8 cellular contexts compared by ENCODE assay signal in the genomic region with DNA sequence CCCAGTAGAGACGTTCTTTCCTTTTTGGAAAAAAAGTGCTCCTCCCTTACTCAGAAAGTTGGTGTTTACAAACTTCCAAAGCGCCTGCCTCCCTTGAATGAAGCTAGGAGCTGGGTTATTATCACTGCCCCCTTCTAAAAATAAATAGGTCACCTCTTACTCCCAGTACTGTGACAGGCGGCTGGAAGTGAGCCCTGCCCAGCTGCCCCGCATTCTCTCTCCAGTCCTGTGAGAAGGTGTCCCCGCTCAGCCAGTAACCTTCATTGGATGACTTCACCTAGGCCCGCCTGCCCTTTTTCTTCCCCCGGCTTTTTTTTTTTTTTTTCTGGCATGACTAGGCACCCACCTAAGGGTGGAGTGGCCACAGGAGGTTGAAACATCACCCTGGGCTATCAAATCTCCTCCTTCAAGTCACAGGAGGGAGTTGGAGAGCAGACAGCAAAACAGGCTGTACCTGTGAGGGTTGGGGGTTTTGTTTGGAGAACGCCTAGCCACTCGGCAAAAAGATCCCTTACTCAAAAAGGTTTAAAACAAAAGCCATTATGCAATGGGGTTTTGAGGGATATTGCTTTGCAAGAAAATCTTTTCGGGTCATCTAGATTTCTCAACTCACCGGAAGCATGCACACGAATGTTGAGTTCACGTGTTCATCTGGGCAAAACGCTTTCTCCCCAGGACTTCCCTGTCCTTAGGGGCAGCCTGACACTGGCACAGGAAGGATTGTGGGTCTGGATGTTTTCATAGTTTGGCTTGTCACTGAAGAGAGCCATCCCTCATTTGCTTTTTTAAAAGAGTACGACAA. TPM values are rescaled to one million over a fixed set of nuclear protein-coding genes. Genes with fewer than 3 reads are reported as not detected.
A peak's percentile ranks its signal among the peaks of the same experiment; 100 is the strongest.
DNase-seq lines count a peak whose midpoint lies in the region; ATAC-seq and TF ChIP-seq lines count a peak whose summit lies in the region.

No MANE protein-coding gene starts in this region.

- TF ChIP-seq CTCF in WTC11 (IDR thresholded peaks at IDR 0.05) (no peak), stomach (IDR thresholded peaks at IDR 0.05) (no peak), WERI-Rb-1 (IDR thresholded peaks at IDR 0.05; ENCODE audit: low read depth, low read length) (no peak)

- TF ChIP-seq POLR2A in stomach (IDR thresholded peaks at IDR 0.05): no peak

- H3K27me3 Mint-ChIP-seq in WTC11 (ENCODE audit: low read depth) (no peaks in the 10 kb centered on the region), T-cell (no peaks in the 10 kb centered on the region)

- H3K4me3 Mint-ChIP-seq in WTC11: no peak overlapping the region
- H3K4me3 Mint-ChIP-seq in T-cell: no peak overlapping the region

- H3K27ac Mint-ChIP-seq in WTC11 (no peak overlapping the region; the same call in 1 of the 2 replicates), T-cell (peak overlapping the region in 1 of 2 donors; percentile 36)

- peaks cover 0 to 28% (median 14%) of the 10 kb centered on the region in 4 donors for H3K4me1 ChIP-seq in stomach

- DNase-seq in HT-29 (ENCODE audit: low spot score) (peak; percentile 73), WTC11 (ENCODE audit: low spot score) (peak; percentile 43), iPS-NIHi11 (ENCODE audit: low spot score) (peak; percentile 82), stomach (peak; percentile 81), amniotic stem cell (lab: John Stamatoyannopoulos, UW) (no peak), T-cell (no peak), WERI-Rb-1 (no peak)
- no peak for DNase-seq in activated naive CD4-positive, alpha-beta T cell treated with anti-CD3 and anti-CD28 coated beads, Interleukin-2, amount 50 U/mL, for 16 hours

- intact Hi-C loops in stomach (cut with DNase I; ENCODE audit: low total_unique reads): no loop called here

- H3K9me3 ChIP-seq in stomach (no peaks in the 10 kb centered on the region), WERI-Rb-1 (ENCODE audit: severe bottlenecking) (no peaks in the 10 kb centered on the region)

- POLR2A ChIA-PET in WTC11 (lab: Charles Lee) (no interaction called here), T-cell (lab: Charles Lee) (no interaction called here)

- TF ChIP-seq EP300 in stomach (IDR thresholded peaks at IDR 0.05): no peak

- H3K9me3 Mint-ChIP-seq in WTC11 (peaks cover 3% of the 10 kb centered on the region; the same call in 1 of the 2 replicates), T-cell (peaks cover 0 to 4% (median 3%) of the 10 kb centered on the region in 3 donors)

- H3K36me3 ChIP-seq in stomach (no peaks in the 10 kb centered on the region), WERI-Rb-1 (no peaks in the 10 kb centered on the region)

- H3K36me3 Mint-ChIP-seq in WTC11: no peaks in the 10 kb centered on the region
- H3K36me3 Mint-ChIP-seq in T-cell: peaks cover 30% of the 10 kb centered on the region

- WGBS in stomach, 5 donors: 28 to 50% (median 33%) methylated on average over 15 of the region's 15 CpGs

- H3K27ac ChIP-seq in stomach: peak overlapping the region; percentile 71 to 84 (median 82)
- H3K27ac ChIP-seq in WERI-Rb-1: no peak overlapping the region

- H3K27me3 ChIP-seq in stomach: no peaks in the 10 kb centered on the region
- H3K27me3 ChIP-seq in WERI-Rb-1 (ENCODE audit: insufficient read depth, low read depth, severe bottlenecking): no peaks in the 10 kb centered on the region

- H3K4me1 Mint-ChIP-seq in WTC11 (peaks cover 11% of the 10 kb centered on the region), T-cell (peaks cover 45 to 50% (median 48%) of the 10 kb centered on the region in 3 donors)

- ATAC-seq in WTC11 (peak; percentile 97), T-cell (replicated peaks in 1 of 4) (no peak)

- peak overlapping the region; percentile 5 to 32 (median 26) for H3K4me3 ChIP-seq in stomach
- no peak overlapping the region for H3K4me3 ChIP-seq in WERI-Rb-1 (ENCODE audit: low read depth, low read length)

- CTCF ChIA-PET in WTC11 (lab: Charles Lee): interaction anchor here (1.1 kb wide), 1 partner anchor 37 kb away, joined by 4 read pairs; no protein-coding TSS in a partner anchor
- CTCF ChIA-PET in T-cell (lab: Charles Lee): no interaction called here

TF ChIP-seq in WTC11, 78 proteins besides CTCF, POLR2A, EP300 and RAD21:
- no peak for TF ChIP-seq ZNF532 (CRISPR knock-in tag; IDR thresholded peaks at IDR 0.05; ENCODE audit: borderline replicate concordance)
- peak; percentile 61; the same call in 1 of the 2 replicates for TF ChIP-seq ZNF423 (CRISPR knock-in tag; IDR thresholded peaks at IDR 0.05)

RNA-seq across cellular contexts. Expression of gene ZNF622, which starts 43.3 kb away (rescaled TPM):
- total RNA-seq in HT-29 (2014; rRNA removed; shearing (Covaris generic)): 42.6 and 46.3 TPM in 2 replicates
- 29.2 to 37.9 TPM (median 29.3 TPM) in 3 replicates for total RNA-seq in WTC11 (2021)
- 10 to 100 TPM; 17.5 to 30.8 (median 23.2) TPM for total RNA-seq in stomach
- 10 to 100 TPM; 19.0 to 31.8 (median 21.8) TPM for polyA plus RNA-seq in stomach
- 10 to 100 TPM; 30.7 to 39.8 (median 38.9) TPM for total RNA-seq in T-cell

Comparison
In these comparisons a context has a peak if more than half of its experiments do, and no peak if none do; other contexts are left out.
1. DNase-seq: peak in HT-29 (single experiment), WTC11 (single experiment), iPS-NIHi11 (single experiment) and stomach (single experiment); none in amniotic stem cell (single experiment), T-cell (0 of 34), activated naive CD4-positive, alpha-beta T cell treated with anti-CD3 and anti-CD28 coated beads, Interleukin-2, amount 50 U/mL, for 16 hours (single experiment) and WERI-Rb-1 (single experiment).